13 cellular contexts compared by ENCODE assay signal in the genomic region with DNA sequence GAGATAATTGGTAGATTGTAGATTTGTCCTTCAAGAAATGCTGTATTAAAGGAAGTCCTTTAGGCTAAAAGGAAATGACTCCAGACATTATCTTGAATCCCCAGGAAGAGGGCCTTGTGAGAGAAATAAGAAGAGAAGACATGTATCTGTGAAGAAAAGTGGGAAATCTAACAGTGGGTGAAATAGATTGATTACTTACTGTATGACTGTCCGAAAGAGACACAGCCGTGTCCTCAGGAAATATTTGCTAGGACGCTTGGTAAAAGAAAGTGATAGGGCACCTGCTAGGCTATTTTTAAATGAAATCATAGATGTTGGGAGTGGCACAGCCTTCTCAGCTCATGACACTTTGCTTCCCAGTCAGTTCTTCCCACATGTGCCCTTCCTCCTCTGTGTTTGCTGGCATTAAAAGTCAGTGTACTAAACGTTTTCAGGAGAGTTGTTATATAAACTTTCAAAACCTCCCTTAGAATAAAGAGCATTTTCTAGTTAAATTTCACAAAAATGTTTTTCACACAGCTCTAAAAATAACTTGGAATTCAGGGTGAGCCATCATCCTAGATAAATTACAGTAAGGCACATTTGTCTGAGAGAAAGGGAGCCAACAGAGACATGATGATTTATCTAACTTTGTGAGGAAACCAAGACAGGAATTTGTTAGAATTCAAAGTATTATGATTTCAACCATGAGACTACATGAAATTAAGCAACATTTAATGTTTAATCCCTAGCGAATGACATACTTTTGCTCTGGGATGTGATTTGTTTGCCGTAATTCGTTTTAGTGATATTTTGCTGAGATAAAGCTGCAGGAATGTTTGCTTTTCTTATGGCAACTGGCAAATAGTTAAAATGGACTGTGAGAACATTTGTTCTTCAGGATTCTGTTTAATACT. TPM values are rescaled to one million over a fixed set of nuclear protein-coding genes. Genes with fewer than 3 reads are reported as not detected.
A peak's percentile ranks its signal among the peaks of the same experiment; 100 is the strongest.
DNase-seq lines count a peak whose midpoint lies in the region; TF ChIP-seq lines count a peak whose summit lies in the region.
"Had no signal": no experiment of that assay in that cellular context is flagged by ENCODE, and none has a peak within 500 bp of the region (broad histone marks: within the 10 kb centered on the region; RNA-seq: fewer than 3 reads in every experiment).

No MANE protein-coding gene starts in this region.

- DNase-seq in MM.1S (no peak), fibroblast of pulmonary artery (ENCODE audit: low read depth) (peak; percentile 72), middle frontal gyrus (ENCODE audit: extremely low spot score, low spot score) (peak; percentile 9), tibial artery (no peak), NCI-H524 treated with DMSO at 0.1 percent for 48 hours (lab: John Stamatoyannopoulos, UW) (no peak), occipital lobe (lab: John Stamatoyannopoulos, UW) (no peak), SKM-1 treated with dmso at 0.1 percent for 144 hours (lab: John Stamatoyannopoulos, UW; ENCODE audit: unreplicated experiment) (no peak), Ammon's horn (ENCODE audit: low spot score) (no peak)
- DNase-seq: activated CD8-positive, alpha-beta memory T cell treated with anti-CD3 and anti-CD28 coated beads, Interleukin-2, amount 50 U/mL, for 48 hours; NCI-H2029 treated with DMSO at 0.1 percent for 48 hours; OCI-M1; stimulated activated CD4-positive, alpha-beta T cell treated with anti-CD3 and anti-CD28 coated beads, Interleukin-2, amount 100 ng/mL, for 24 hours; testis had no signal

- no peaks in the 10 kb centered on the region for H4K20me1 ChIP-seq in MM.1S (ENCODE audit: insufficient read depth, low read length)

- no peaks in the 10 kb centered on the region for H3K9me2 ChIP-seq in MM.1S (replicated peaks; ENCODE audit: insufficient read depth, low read length)

- H3K4me2 ChIP-seq in MM.1S (ENCODE audit: low read depth, low read length): peak overlapping the region; percentile 30; the same call in 1 of the 2 replicates

- no peak for TF ChIP-seq CTCF in MM.1S (IDR thresholded peaks at IDR 0.05; ENCODE audit: low read length)
- TF ChIP-seq CTCF in fibroblast of pulmonary artery (IDR thresholded peaks at IDR 0.05; ENCODE audit: low read length, missing control alignments): no peak
- TF ChIP-seq CTCF in tibial artery (IDR thresholded peaks at IDR 0.05): no peak

- H3K9me3 ChIP-seq in MM.1S (replicated peaks; ENCODE audit: insufficient read depth, low read length) (no peaks in the 10 kb centered on the region), tibial artery (no peaks in the 10 kb centered on the region)
- H3K9me3 ChIP-seq: testis had no signal

- no peak overlapping the region for H3K9ac ChIP-seq in MM.1S (ENCODE audit: low read length)

- no peaks in the 10 kb centered on the region for H3K36me3 ChIP-seq in MM.1S (replicated peaks; ENCODE audit: insufficient read depth, low read length)
- H3K36me3 ChIP-seq in tibial artery: no peaks in the 10 kb centered on the region

- 0 out of 2 replicates have a peak, but pooled peaks cover 2% of the 10 kb centered on the region for H3F3A ChIP-seq in MM.1S (ENCODE audit: insufficient read depth, low read length)

- H3K4me1 ChIP-seq in MM.1S (ENCODE audit: low read length) (peaks cover 30% of the 10 kb centered on the region), tibial artery (peaks cover 0 to 59% (median 41%) of the 10 kb centered on the region in 4 donors)

- no peak overlapping the region for H3K27ac ChIP-seq in MM.1S (ENCODE audit: low read length)
- H3K27ac ChIP-seq in tibial artery: peak overlapping the region; percentile 39 to 88

- intact Hi-C loops in tibial artery (cut with DNase I; ENCODE audit: low total_unique reads): no loop called here

- H3K27me3 ChIP-seq in MM.1S (replicated peaks; ENCODE audit: insufficient read depth, low read length) (no peaks in the 10 kb centered on the region), tibial artery (no peaks in the 10 kb centered on the region)
- H3K27me3 ChIP-seq: testis had no signal

- H2AFZ ChIP-seq in MM.1S (ENCODE audit: low read length): no peak overlapping the region

- H3K4me3 ChIP-seq in MM.1S (ENCODE audit: low read length): no peak overlapping the region
- no peak overlapping the region for H3K4me3 ChIP-seq in fibroblast of pulmonary artery (replicated peaks; ENCODE audit: low read depth, low read length)
- no peak overlapping the region for H3K4me3 ChIP-seq in tibial artery
- H3K4me3 ChIP-seq: testis had no signal

- H3K79me2 ChIP-seq in MM.1S (ENCODE audit: low read length): peaks cover 6% of the 10 kb centered on the region; the same call in 1 of the 2 replicates

RNA-seq across cellular contexts. Expression of a gene that starts 35.0 kb away (rescaled TPM):
- total RNA-seq in occipital lobe: 10.9 TPM

RNA-seq across cellular contexts. Expression of a gene that starts 52.2 kb away (rescaled TPM):
- total RNA-seq in occipital lobe: 11.2 TPM

Comparison
In these comparisons a context has a peak if more than half of its experiments do, and no peak if none do; other contexts are left out.
1. DNase-seq: peak in fibroblast of pulmonary artery (single experiment) and middle frontal gyrus (single experiment); none in MM.1S (single experiment), tibial artery (0 of 2), NCI-H524 treated with DMSO at 0.1 percent for 48 hours (single experiment), occipital lobe (single experiment), SKM-1 treated with dmso at 0.1 percent for 144 hours (single experiment) and Ammon's horn (single experiment).